Comparison of ENCODE assay signal across 8 cellular contexts in genomic region chr5:36877667-36878420, GRCh38. TPM values are rescaled to one million over a fixed set of nuclear protein-coding genes. Genes with fewer than 3 reads are reported as not detected.
DNase-seq lines count a peak whose midpoint lies in the region; ATAC-seq and TF ChIP-seq lines count a peak whose summit lies in the region.

No MANE protein-coding gene starts in this region.

- no peak for ATAC-seq in right cardiac atrium
- no peak for ATAC-seq in HG02884 (IDR thresholded peaks at IDR 0.05; ENCODE audit: unreplicated experiment)

- TF ChIP-seq CTCF in NB4 (IDR thresholded peaks at IDR 0.05; ENCODE audit: low read depth, low read length) (no peak), sigmoid colon (IDR thresholded peaks at IDR 0.05) (no peak)

- H3K4me1 Mint-ChIP-seq in activated naive CD4-positive, alpha-beta T cell treated with anti-CD3 and anti-CD28 coated beads for 36 hours (ENCODE audit: low read depth) = peaks cover 30% of the 10 kb centered on the region
- peaks cover 40% of the 10 kb centered on the region for H3K4me1 Mint-ChIP-seq in activated CD4-positive, alpha-beta memory T cell treated with anti-CD3 and anti-CD28 coated beads for 36 hours (ENCODE audit: low read depth)

- peak overlapping the region; percentile 96 for H3K27ac Mint-ChIP-seq in activated naive CD4-positive, alpha-beta T cell treated with anti-CD3 and anti-CD28 coated beads for 36 hours
- peak overlapping the region; percentile 96 for H3K27ac Mint-ChIP-seq in activated CD4-positive, alpha-beta memory T cell treated with anti-CD3 and anti-CD28 coated beads for 36 hours

- no peak for TF ChIP-seq POLR2A in NB4 (IDR thresholded peaks at IDR 0.05; ENCODE audit: extremely low read depth, insufficient read length)
- TF ChIP-seq POLR2A in sigmoid colon (IDR thresholded peaks at IDR 0.05) = no peak

- no peaks in the 10 kb centered on the region for H3K36me3 ChIP-seq in sigmoid colon

- H3K27me3 ChIP-seq in right cardiac atrium (ENCODE audit: control insufficient read depth, insufficient read depth) = no peaks in the 10 kb centered on the region
- H3K27me3 ChIP-seq in sigmoid colon = no peaks in the 10 kb centered on the region

- H3K4me1 ChIP-seq in right cardiac atrium (ENCODE audit: control insufficient read depth, insufficient read depth, low read length) (no peaks in the 10 kb centered on the region), sigmoid colon (peaks cover 0 to 69% (median 60%) of the 10 kb centered on the region in 4 donors)

- no peak for TF ChIP-seq EP300 in sigmoid colon (IDR thresholded peaks at IDR 0.05)

- peak; percentile 32 for DNase-seq in activated naive CD4-positive, alpha-beta T cell treated with anti-CD3 and anti-CD28 coated beads for 36 hours
- no peak for DNase-seq in activated naive CD4-positive, alpha-beta T cell (lab: John Stamatoyannopoulos, UW)
- DNase-seq in NB4 (ENCODE audit: low read depth) (peak; percentile 52), right cardiac atrium (no peak), sigmoid colon (no peak), NCI-H128 (lab: John Stamatoyannopoulos, UW; ENCODE audit: unreplicated experiment) (no peak)
- no peak for DNase-seq in activated CD4-positive, alpha-beta memory T cell treated with anti-CD3 and anti-CD28 coated beads for 36 hours

- no peaks in the 10 kb centered on the region for H3K9me3 Mint-ChIP-seq in activated naive CD4-positive, alpha-beta T cell treated with anti-CD3 and anti-CD28 coated beads for 36 hours
- no peaks in the 10 kb centered on the region for H3K9me3 Mint-ChIP-seq in activated CD4-positive, alpha-beta memory T cell treated with anti-CD3 and anti-CD28 coated beads for 36 hours

- H3K27ac ChIP-seq in right cardiac atrium (ENCODE audit: low read length) = peak overlapping the region; percentile 88
- peak overlapping the region; percentile 93 to 98 (median 96) for H3K27ac ChIP-seq in sigmoid colon

- H3K4me3 Mint-ChIP-seq in activated naive CD4-positive, alpha-beta T cell treated with anti-CD3 and anti-CD28 coated beads for 36 hours = peak overlapping the region; percentile 83
- peak overlapping the region; percentile 88 for H3K4me3 Mint-ChIP-seq in activated CD4-positive, alpha-beta memory T cell treated with anti-CD3 and anti-CD28 coated beads for 36 hours

- intact Hi-C loops in activated naive CD4-positive, alpha-beta T cell treated with anti-CD3 and anti-CD28 coated beads for 36 hours (cut with micrococcal nuclease) = loop anchor here (1.0 to 10.0 kb wide), 12 partner anchors 11 to 1961 kb away; partner anchors contain the start of genes BRIX1, CPLANE1, IL7R and LMBRD2
- intact Hi-C loops in activated CD4-positive, alpha-beta memory T cell treated with anti-CD3 and anti-CD28 coated beads for 36 hours (cut with micrococcal nuclease) = loop anchor here (1.0 to 10.0 kb wide), 11 partner anchors 11 to 1963 kb away; partner anchors contain the start of genes BRIX1, LMBRD2, NADK2 and NUP155
- intact Hi-C loops in right cardiac atrium (cut with DNase I) (loop anchor here in 3 of 4 donors (10.0 kb wide), 2 partner anchors 67 to 143 kb away; no protein-coding TSS in a partner anchor), sigmoid colon (cut with DNase I) (loop anchor here (2.0 to 10.0 kb wide), 7 partner anchors 61 to 959 kb away; partner anchors contain the start of genes NUP155 and WDR70)

- POLR2A ChIA-PET in activated CD4-positive, alpha-beta memory T cell treated with anti-CD3 and anti-CD28 coated beads for 36 hours (lab: Charles Lee) = interaction anchor here (0.9 kb wide), 1 partner anchor 17 kb away, joined by 4 read pairs; no protein-coding TSS in a partner anchor

- WGBS in right cardiac atrium = 1% methylated on average over 12 of the region's 12 CpGs
- WGBS in sigmoid colon, 2 donors = 0% methylated on average over 12 of the region's 12 CpGs

- CTCF ChIA-PET in activated naive CD4-positive, alpha-beta T cell treated with anti-CD3 and anti-CD28 coated beads for 36 hours (lab: Charles Lee) = interaction anchor here (1.4 to 1.5 kb wide), 3 partner anchors 68 to 138 kb away, joined by 3 to 5 read pairs (median 4); no protein-coding TSS in a partner anchor
- CTCF ChIA-PET in activated CD4-positive, alpha-beta memory T cell treated with anti-CD3 and anti-CD28 coated beads for 36 hours (lab: Charles Lee) = interaction anchor here (1.0 to 3.8 kb wide), 3 partner anchors 17 to 636 kb away, joined by 3 to 14 read pairs (median 3); partner anchors contain the start of gene NADK2

- no peaks in the 10 kb centered on the region for H3K9me3 ChIP-seq in right cardiac atrium (ENCODE audit: control insufficient read depth, low read length)
- H3K9me3 ChIP-seq in sigmoid colon = no peaks in the 10 kb centered on the region

- peak overlapping the region; percentile 96 for H3K4me3 ChIP-seq in NB4 (ENCODE audit: low read depth, low read length)
- H3K4me3 ChIP-seq in right cardiac atrium (ENCODE audit: low read length) = peak overlapping the region; percentile 96
- H3K4me3 ChIP-seq in sigmoid colon = peak overlapping the region; percentile 68 to 90 (median 84)

- H3K36me3 Mint-ChIP-seq in activated naive CD4-positive, alpha-beta T cell treated with anti-CD3 and anti-CD28 coated beads for 36 hours (ENCODE audit: low read depth) = peaks cover 14% of the 10 kb centered on the region
- peaks cover 14% of the 10 kb centered on the region for H3K36me3 Mint-ChIP-seq in activated CD4-positive, alpha-beta memory T cell treated with anti-CD3 and anti-CD28 coated beads for 36 hours

- no peaks in the 10 kb centered on the region for H3K27me3 Mint-ChIP-seq in activated naive CD4-positive, alpha-beta T cell treated with anti-CD3 and anti-CD28 coated beads for 36 hours (ENCODE audit: low read depth)
- H3K27me3 Mint-ChIP-seq in activated CD4-positive, alpha-beta memory T cell treated with anti-CD3 and anti-CD28 coated beads for 36 hours = no peaks in the 10 kb centered on the region

RNA-seq across cellular contexts. Expression of gene NIPBL, which starts 1.3 kb away (rescaled TPM):
- total RNA-seq in activated naive CD4-positive, alpha-beta T cell treated with anti-CD3 and anti-CD28 coated beads for 36 hours = 10 to 100 TPM; 36.7 to 38.3 TPM
- total RNA-seq in activated CD4-positive, alpha-beta memory T cell treated with anti-CD3 and anti-CD28 coated beads for 36 hours = 10 to 100 TPM; 35.4 to 40.4 TPM
- total RNA-seq in right cardiac atrium (10 to 100 TPM; 45.8 to 49.5 (median 47.6) TPM), sigmoid colon (10 to 100 TPM; 53.5 to 66.4 (median 60.4) TPM)
- polyA plus RNA-seq in right cardiac atrium (15.0 TPM), sigmoid colon (10 to 100 TPM in 1 of 3 donors, 1 to 10 TPM in 2; 7.6 to 16.7 (median 7.8) TPM)

Comparison
In these comparisons a context has a peak if more than half of its experiments do, and no peak if none do; other contexts are left out.
1. DNase-seq: peak in activated naive CD4-positive, alpha-beta T cell treated with anti-CD3 and anti-CD28 coated beads for 36 hours (single experiment) and NB4 (single experiment); none in activated naive CD4-positive, alpha-beta T cell (0 of 4), activated CD4-positive, alpha-beta memory T cell treated with anti-CD3 and anti-CD28 coated beads for 36 hours (single experiment), right cardiac atrium (0 of 3), sigmoid colon (single experiment) and NCI-H128 (single experiment).
2. Peak in every context shown above with its lines, with median percentiles within 50 percentile points of each other: H3K4me3 ChIP-seq.